In genomic region chr7:32347244-32347828, GRCh38 we compare ENCODE assay signal across 9 cellular contexts.
DNase-seq lines count a peak whose midpoint lies in the region; ATAC-seq and TF ChIP-seq lines count a peak whose summit lies in the region.
"Had no signal": no experiment of that assay in that cellular context is flagged by ENCODE, and none has a peak within 500 bp of the region (broad histone marks: within the 10 kb centered on the region; RNA-seq: fewer than 3 reads in every experiment).

No MANE protein-coding gene starts in this region.

- H3K9me2 ChIP-seq in hepatocyte (replicated peaks; ENCODE audit: insufficient read depth): no peaks in the 10 kb centered on the region

- no peak overlapping the region for H2AFZ ChIP-seq in hepatocyte

- H4K20me1 ChIP-seq in hepatocyte (ENCODE audit: insufficient read depth, poor library complexity, severe bottlenecking): no peaks in the 10 kb centered on the region

- H3K27ac ChIP-seq in hepatocyte: no peak overlapping the region
- no peak overlapping the region for H3K27ac ChIP-seq in testis

- no peak overlapping the region for H3K4me3 ChIP-seq in HFF-Myc (replicated peaks; ENCODE audit: low read depth, low read length)
- H3K4me3 ChIP-seq in hepatocyte: no peak overlapping the region
- H3K4me3 ChIP-seq in testis: no peak overlapping the region
- H3K4me3 ChIP-seq: lung had no signal

- H3K4me2 ChIP-seq in hepatocyte: no peak overlapping the region

- H3K4me1 ChIP-seq in hepatocyte (ENCODE audit: insufficient read depth): no peaks in the 10 kb centered on the region
- no peaks in the 10 kb centered on the region for H3K4me1 ChIP-seq in testis

- WGBS in hepatocyte (ENCODE audit: low lambda C conversion rate, missing lambda C conversion rate): 80% methylated on average over 2 of the region's 2 CpGs
- WGBS in testis, 2 donors: 79 to 82% methylated on average over 2 of the region's 2 CpGs

- ATAC-seq in SK-N-SH treated with all-trans-retinoic acid at 6 μM for 48 hours: peak; percentile 44; the same call in 1 of the 3 replicates
- ATAC-seq in HG02678 (IDR thresholded peaks at IDR 0.05; ENCODE audit: unreplicated experiment): no peak

- DNase-seq in DMS53 (lab: John Stamatoyannopoulos, UW) (peak; percentile 60), DMS53 treated with DMSO at 0.1 percent for 48 hours (lab: John Stamatoyannopoulos, UW; ENCODE audit: unreplicated experiment) (no peak), HFF-Myc (ENCODE audit: extremely low read depth, low read depth) (no peak), hepatocyte (ENCODE audit: low spot score) (peak; percentile 12), testis (peak; percentile 60), mesenteric fat pad (ENCODE audit: low spot score) (no peak)

- intact Hi-C loops in testis (cut with DNase I; ENCODE audit: low total_unique reads): loop anchor here (10.0 kb wide), 1 partner anchor 133 kb away; no protein-coding TSS in a partner anchor

- TF ChIP-seq CTCF in HFF-Myc (IDR thresholded peaks at IDR 0.05; ENCODE audit: low read depth, low read length, missing control alignments) (peak; percentile 78), hepatocyte (IDR thresholded peaks at IDR 0.05; ENCODE audit: poor library complexity) (peak; percentile 47), testis (IDR thresholded peaks at IDR 0.05) (peak; percentile 53 to 80 (median 56))

- no peaks in the 10 kb centered on the region for H3K36me3 ChIP-seq in hepatocyte (replicated peaks; ENCODE audit: insufficient read depth, low read depth)
- H3K36me3 ChIP-seq in testis (ENCODE audit: low read depth, missing control alignments): no peaks in the 10 kb centered on the region

- no peaks in the 10 kb centered on the region for H3K27me3 ChIP-seq in hepatocyte
- no peaks in the 10 kb centered on the region for H3K27me3 ChIP-seq in testis

- H3K9me3 ChIP-seq in hepatocyte (ENCODE audit: low read depth) (no peaks in the 10 kb centered on the region), testis (no peaks in the 10 kb centered on the region)

- no peak for TF ChIP-seq POLR2A in testis (IDR thresholded peaks at IDR 0.05)

- H3K79me2 ChIP-seq in hepatocyte: no peaks in the 10 kb centered on the region

TF ChIP-seq in SK-N-SH treated with all-trans-retinoic acid at 6 μM for 48 hours, 23 proteins besides CTCF, POLR2A, EP300 and RAD21:
- TF ChIP-seq ZC3H10 (CRISPR knock-in tag; IDR thresholded peaks at IDR 0.05) (no peak), GLIS3 (CRISPR knock-in tag; IDR thresholded peaks at IDR 0.05) (no peak), CSRNP3 (CRISPR knock-in tag; IDR thresholded peaks at IDR 0.05) (no peak), RARB (CRISPR knock-in tag; IDR thresholded peaks at IDR 0.05) (no peak), ZFP3 (CRISPR knock-in tag; IDR thresholded peaks at IDR 0.05) (no peak), ESRRG (CRISPR knock-in tag; IDR thresholded peaks at IDR 0.05) (no peak), OSR1 (CRISPR knock-in tag; IDR thresholded peaks at IDR 0.05) (no peak), ARNTL (CRISPR knock-in tag; IDR thresholded peaks at IDR 0.05; ENCODE audit: borderline replicate concordance, low read depth) (no peak), ZNF70 (CRISPR knock-in tag; IDR thresholded peaks at IDR 0.05) (no peak), ZNF8 (CRISPR knock-in tag; IDR thresholded peaks at IDR 0.05) (no peak), CSDC2 (CRISPR knock-in tag; IDR thresholded peaks at IDR 0.05) (no peak), PPARA (CRISPR knock-in tag; IDR thresholded peaks at IDR 0.05; ENCODE audit: borderline replicate concordance) (no peak)

Comparison
In these comparisons a context has a peak if more than half of its experiments do, and no peak if none do; other contexts are left out.
1. DNase-seq: peak in DMS53 (single experiment), hepatocyte (single experiment) and testis (single experiment); none in DMS53 treated with DMSO at 0.1 percent for 48 hours (single experiment), HFF-Myc (single experiment) and mesenteric fat pad (single experiment).
2. Peak in every context shown above with its lines, with median percentiles within 50 percentile points of each other: CTCF ChIP-seq.